1 cellular context compared by ENCODE assay signal in the genomic region with DNA sequence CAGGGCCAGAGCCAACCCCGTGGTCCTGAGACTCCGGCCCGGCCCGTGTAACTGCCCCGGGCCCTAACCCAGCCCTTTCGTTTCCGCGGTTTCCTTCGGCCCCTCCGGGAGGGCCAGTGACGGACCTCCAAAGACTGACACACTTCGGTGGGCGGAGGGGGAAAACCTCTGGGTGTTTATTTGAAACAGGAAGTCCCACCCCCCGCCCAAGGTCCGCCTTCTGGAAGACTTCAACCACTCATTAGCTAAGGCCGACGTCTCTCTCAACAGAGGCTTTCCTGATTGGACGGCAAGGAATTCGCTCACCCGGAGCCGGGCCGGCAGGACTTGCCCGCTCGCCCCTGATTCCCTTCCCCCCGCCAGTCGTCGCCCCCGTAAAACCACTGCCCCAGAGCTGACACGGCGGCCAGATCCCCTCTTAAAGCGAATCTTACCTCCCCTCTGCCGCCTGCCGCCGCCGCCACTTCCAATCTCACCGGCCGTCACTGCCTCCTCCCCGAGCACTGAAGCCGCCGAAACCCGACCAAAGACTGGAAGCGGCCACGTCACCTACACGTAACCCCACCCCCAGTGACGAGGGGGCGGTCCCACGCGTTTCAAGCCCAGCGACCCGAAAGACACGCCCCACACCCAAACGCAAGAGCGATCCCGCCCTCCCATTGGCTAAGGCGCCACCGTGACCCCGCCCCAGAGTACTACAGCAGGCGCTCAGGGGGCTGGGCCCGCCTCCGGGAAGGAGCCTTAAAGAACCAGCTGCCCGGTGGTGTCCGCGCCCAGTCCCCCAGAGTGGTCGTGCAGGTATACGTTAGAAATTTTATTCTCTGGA.
TF ChIP-seq lines count a peak whose summit lies in the region.

A gene with protein sequence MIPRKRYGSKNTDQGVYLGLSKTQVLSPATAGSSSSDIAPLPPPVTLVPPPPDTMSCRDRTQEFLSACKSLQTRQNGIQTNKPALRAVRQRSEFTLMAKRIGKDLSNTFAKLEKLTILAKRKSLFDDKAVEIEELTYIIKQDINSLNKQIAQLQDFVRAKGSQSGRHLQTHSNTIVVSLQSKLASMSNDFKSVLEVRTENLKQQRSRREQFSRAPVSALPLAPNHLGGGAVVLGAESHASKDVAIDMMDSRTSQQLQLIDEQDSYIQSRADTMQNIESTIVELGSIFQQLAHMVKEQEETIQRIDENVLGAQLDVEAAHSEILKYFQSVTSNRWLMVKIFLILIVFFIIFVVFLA (minus strand): TSS at position 532 of the 826 bp plus-strand sequence. CDS start 808 bp downstream, outside the sequence.

TF ChIP-seq in GM23338, 12 proteins besides CTCF, POLR2A, EP300 and RAD21 (continued from another document):
- TF ChIP-seq, protein P1, sequence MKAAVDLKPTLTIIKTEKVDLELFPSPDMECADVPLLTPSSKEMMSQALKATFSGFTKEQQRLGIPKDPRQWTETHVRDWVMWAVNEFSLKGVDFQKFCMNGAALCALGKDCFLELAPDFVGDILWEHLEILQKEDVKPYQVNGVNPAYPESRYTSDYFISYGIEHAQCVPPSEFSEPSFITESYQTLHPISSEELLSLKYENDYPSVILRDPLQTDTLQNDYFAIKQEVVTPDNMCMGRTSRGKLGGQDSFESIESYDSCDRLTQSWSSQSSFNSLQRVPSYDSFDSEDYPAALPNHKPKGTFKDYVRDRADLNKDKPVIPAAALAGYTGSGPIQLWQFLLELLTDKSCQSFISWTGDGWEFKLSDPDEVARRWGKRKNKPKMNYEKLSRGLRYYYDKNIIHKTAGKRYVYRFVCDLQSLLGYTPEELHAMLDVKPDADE (IDR thresholded peaks at IDR 0.05): peak; percentile 2; the same call in 1 of the 2 replicates
- TF ChIP-seq CREB1 (CRISPR knock-in tag; IDR thresholded peaks at IDR 0.05; ENCODE audit: low read depth): peak; percentile 92
- TF ChIP-seq EZH2phosphoT487 (IDR thresholded peaks at IDR 0.05; ENCODE audit: unreplicated experiment): no peak
